In the genomic region with DNA sequence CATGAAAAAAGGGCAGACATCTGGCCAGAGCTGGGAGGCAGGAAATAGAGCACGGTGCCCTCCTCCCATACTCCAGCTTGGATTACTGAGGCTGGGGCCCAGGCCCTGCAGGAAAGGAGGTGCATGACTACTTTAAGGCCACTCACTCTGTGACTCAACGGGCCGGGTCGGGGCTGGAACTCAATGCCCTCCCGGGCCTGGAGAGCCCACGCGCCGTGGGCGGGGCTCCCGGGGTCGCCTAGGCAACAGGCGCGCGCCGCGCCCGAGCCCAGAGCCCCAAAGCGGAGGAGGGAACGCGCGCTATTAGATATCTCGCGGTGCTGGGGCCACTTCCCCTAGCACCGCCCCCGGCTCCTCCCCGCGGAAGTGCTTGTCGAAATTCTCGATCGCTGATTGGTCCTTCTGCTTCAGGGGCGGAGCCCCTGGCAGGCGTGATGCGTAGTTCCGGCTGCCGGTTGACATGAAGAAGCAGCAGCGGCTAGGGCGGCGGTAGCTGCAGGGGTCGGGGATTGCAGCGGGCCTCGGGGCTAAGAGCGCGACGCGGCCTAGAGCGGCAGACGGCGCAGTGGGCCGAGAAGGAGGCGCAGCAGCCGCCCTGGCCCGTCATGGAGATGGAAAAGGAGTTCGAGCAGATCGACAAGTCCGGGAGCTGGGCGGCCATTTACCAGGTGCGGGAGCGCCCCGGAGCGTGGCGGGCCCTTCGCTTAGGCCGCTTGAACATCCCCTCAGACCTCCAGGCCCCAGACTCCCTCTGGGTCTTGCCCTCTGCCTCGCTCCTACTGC, we compare ENCODE assay signal across 8 cellular contexts. TPM values are rescaled to one million over a fixed set of nuclear protein-coding genes. Genes with fewer than 3 reads are reported as not detected.
DNase-seq lines count a peak whose midpoint lies in the region; TF ChIP-seq lines count a peak whose summit lies in the region.

PTPN1 (plus strand) TSS at position 461 of the 783 bp plus-strand sequence; CDS start at position 606, 145 bp downstream.

- WGBS in neuronal stem cell (ENCODE audit: extremely low coverage in 2 of 2, insufficient read length in 2 of 2, insufficient replicate concordance in 1 of 2), 2 donors: no CpG with 5 or more reads among the region's 64 CpGs

- H3K36me3 ChIP-seq in HEK293 (ENCODE audit: control insufficient read depth in 2 of 2, insufficient read depth in 1 of 2, low read length in 2 of 2) (no peaks in the 10 kb centered on the region), neuronal stem cell (replicated peaks in 1 of 2; ENCODE audit: control insufficient read depth in 2 of 2, insufficient read depth in 2 of 2, low read length in 2 of 2) (no peaks in the 10 kb centered on the region)

- peak within 1 kb of the TSS; percentile 51 for H2AK5ac ChIP-seq in neuronal stem cell (ENCODE audit: low read depth, low read length)

- in situ Hi-C loops in SK-MEL-5 (cut with HindIII; ENCODE audit: low pct_unique_long_range_greater_than_20kb, low sequenced_read_pairs): no loop called here

- H2BK12ac ChIP-seq in neuronal stem cell (ENCODE audit: low read length): no peak within 1 kb of the TSS

- CTCF ChIA-PET in HEK293 (lab: Yijun Ruan, JAX): interaction anchor here (0.6 to 1.1 kb wide), 4 partner anchors 32 to 367 kb away, joined by 3 to 4 read pairs (median 4); no protein-coding TSS in a partner anchor

- H3K9ac ChIP-seq in neuronal stem cell (ENCODE audit: low read depth, low read length, poor library complexity): peak within 1 kb of the TSS; percentile 99

- peaks cover 14% of the 10 kb centered on the region for H3K4me1 ChIP-seq in HEK293 (ENCODE audit: control insufficient read depth, insufficient read depth, low read length)
- peaks cover 12 to 23% of the 10 kb centered on the region in 2 donors for H3K4me1 ChIP-seq in neuronal stem cell (ENCODE audit: control insufficient read depth in 2 of 2, insufficient read depth in 1 of 2, low read depth in 1 of 2, low read length in 2 of 2)

- peaks cover 5% of the 10 kb centered on the region for H3K79me1 ChIP-seq in neuronal stem cell (ENCODE audit: low read depth, low read length)

- peak within 1 kb of the TSS; percentile 75 for H3K4me2 ChIP-seq in neuronal stem cell (ENCODE audit: insufficient read depth, low read length, poor library complexity, severe bottlenecking)

- H4K91ac ChIP-seq in neuronal stem cell (ENCODE audit: low read depth, low read length, poor library complexity): no peak within 1 kb of the TSS

- peak within 1 kb of the TSS; percentile 69 for H2BK5ac ChIP-seq in neuronal stem cell (ENCODE audit: low read length)

- H3K14ac ChIP-seq in neuronal stem cell (ENCODE audit: low read length): no peak within 1 kb of the TSS

- peak; percentile 92 for DNase-seq in GF-D8 (lab: John Stamatoyannopoulos, UW)
- DNase-seq in MV-4-11 (lab: John Stamatoyannopoulos, UW): peak; percentile 97
- DNase-seq in SK-MEL-5 (ENCODE audit: low read depth, low spot score): peak; percentile 99
- peak; percentile 99 for DNase-seq in activated naive CD4-positive, alpha-beta T cell treated with Interleukin-2 at 50 U/mL for 16 hours
- peak; percentile 98 for DNase-seq in foreskin melanocyte
- peak; percentile 99 for DNase-seq in neuronal stem cell (ENCODE audit: low spot score)

- H2AFZ ChIP-seq in neuronal stem cell (ENCODE audit: low read length): peak within 1 kb of the TSS; percentile 89

- no peaks in the 10 kb centered on the region for H3K27me3 ChIP-seq in neuronal stem cell (ENCODE audit: control insufficient read depth in 3 of 3, insufficient read depth in 3 of 3, low read depth in 1 of 3, low read length in 3 of 3)

- no peak within 1 kb of the TSS for H2BK120ac ChIP-seq in neuronal stem cell (ENCODE audit: low read depth, low read length)

- H3K27ac ChIP-seq in HEK293 (ENCODE audit: extremely low read depth, low read depth, low read length): peak within 1 kb of the TSS; percentile 45; the same call in 1 of the 2 replicates
- peak within 1 kb of the TSS; percentile 72 for H3K27ac ChIP-seq in neuronal stem cell (replicated peaks; ENCODE audit: low read length)

- H3K4ac ChIP-seq in neuronal stem cell (ENCODE audit: low read length): no peak within 1 kb of the TSS

- TF ChIP-seq CTCF in HEK293 (tag by site-specific recombination; IDR thresholded peaks at IDR 0.05): peak; percentile 79; the same call in 1 of the 2 replicates
- peak; percentile 63 for TF ChIP-seq CTCF in subcutaneous adipose tissue (IDR thresholded peaks at IDR 0.05; ENCODE audit: low read depth)

- peak within 1 kb of the TSS; percentile 93 for H3K18ac ChIP-seq in neuronal stem cell (ENCODE audit: low read length)

- H2BK15ac ChIP-seq in neuronal stem cell (ENCODE audit: low read length): no peak within 1 kb of the TSS

- H3K4me3 ChIP-seq in HEK293 (ENCODE audit: low read depth, low read length) (peak within 1 kb of the TSS; percentile 100), neuronal stem cell (ENCODE audit: low read length in 2 of 2) (peak within 1 kb of the TSS; percentile 85 to 90)

- H3K9me3 ChIP-seq in HEK293 (ENCODE audit: control insufficient read depth, insufficient read depth, low read depth, low read length) (no peaks in the 10 kb centered on the region), neuronal stem cell (replicated peaks in 1 of 2; ENCODE audit: control insufficient read depth in 2 of 2, insufficient read depth in 1 of 2, low read depth in 1 of 2, low read length in 2 of 2) (no peaks in the 10 kb centered on the region)

- no peak within 1 kb of the TSS for H4K8ac ChIP-seq in neuronal stem cell (ENCODE audit: low read depth, low read length)

- POLR2A ChIA-PET in HEK293 (lab: Yijun Ruan, JAX): interaction anchor here (0.7 to 3.4 kb wide), 6 partner anchors 13 to 126 kb away, joined by 3 to 12 read pairs (median 5); no protein-coding TSS in a partner anchor

- H3K23ac ChIP-seq in neuronal stem cell (ENCODE audit: low read depth, low read length, poor library complexity): peak within 1 kb of the TSS; percentile 92

TF ChIP-seq in HEK293, 187 proteins besides CTCF, POLR2A, EP300 and RAD21 (continues in another document):
- peak; percentile 14; the same call in 1 of the 2 replicates for TF ChIP-seq OVOL3 (tag by site-specific recombination; IDR thresholded peaks at IDR 0.05)
- 0 out of 2 replicates have a peak, but pooled peaks have one; percentile 55 for TF ChIP-seq ZEB2 (tag by site-specific recombination; IDR thresholded peaks at IDR 0.05)
- TF ChIP-seq ZNF433 (tag by site-specific recombination; IDR thresholded peaks at IDR 0.05; ENCODE audit: low read depth): no peak
- no peak for TF ChIP-seq ZNF140 (tag by site-specific recombination; IDR thresholded peaks at IDR 0.05)
- TF ChIP-seq ZNF426 (tag by site-specific recombination; IDR thresholded peaks at IDR 0.05): no peak
- TF ChIP-seq ZNF654 (tag by site-specific recombination; IDR thresholded peaks at IDR 0.05; ENCODE audit: low read depth): no peak
- TF ChIP-seq ZNF19 (tag by site-specific recombination; IDR thresholded peaks at IDR 0.05; ENCODE audit: low read depth): no peak
- TF ChIP-seq ZNF626 (tag by site-specific recombination; IDR thresholded peaks at IDR 0.05): no peak
- TF ChIP-seq ZNF629 (tag by site-specific recombination; IDR thresholded peaks at IDR 0.05): peak; percentile 72; the same call in 1 of the 2 replicates
- peak; percentile 92 for TF ChIP-seq ZBTB17 (tag by site-specific recombination; IDR thresholded peaks at IDR 0.05)
- TF ChIP-seq SCRT2 (tag by site-specific recombination; IDR thresholded peaks at IDR 0.05): peak; percentile 66
- peak; percentile 88 for TF ChIP-seq ZFHX2 (tag by site-specific recombination; conservative IDR thresholded peaks at IDR 0.05)
- peak; percentile 80 for TF ChIP-seq ZBTB7A (tag by site-specific recombination; IDR thresholded peaks at IDR 0.05; ENCODE audit: low read depth)
- TF ChIP-seq PRDM4 (tag by site-specific recombination; IDR thresholded peaks at IDR 0.05): peak; percentile 12; the same call in 1 of the 2 replicates
- no peak for TF ChIP-seq ZNF580 (tag by site-specific recombination; IDR thresholded peaks at IDR 0.05)
- TF ChIP-seq SETDB1 (IDR thresholded peaks at IDR 0.05; ENCODE audit: insufficient read length, low read length): no peak
- no peak for TF ChIP-seq ZNF521 (tag by site-specific recombination; IDR thresholded peaks at IDR 0.05)

RNA-seq across cellular contexts. Expression of gene PTPN1, which starts in this region (rescaled TPM):
- total RNA-seq in SK-MEL-5 (2014; rRNA removed; shearing (Covaris generic)): 118 and 121 TPM in 2 replicates
- 66.3 and 77.9 TPM in 2 replicates for polyA plus RNA-seq in SK-MEL-5 (2015; cell fraction: cytosol; rRNA removed)
- 55.0 and 56.7 TPM in 2 replicates for polyA plus RNA-seq in SK-MEL-5 (2015; cell fraction: nucleus; rRNA removed)
- 30.8 TPM for polyA plus RNA-seq in neuronal stem cell (2013, experiment 1 of 2)
- 29.7 TPM for polyA plus RNA-seq in neuronal stem cell (2013, experiment 2 of 2)
- 10 to 100 TPM; 19.9 to 31.4 (median 23.2) TPM for total RNA-seq in subcutaneous adipose tissue

Comparison
In these comparisons a context has a peak if more than half of its experiments do, and no peak if none do; other contexts are left out.
1. Peak in every context shown above with its lines: DNase-seq, H3K4me3 ChIP-seq and H3K27ac ChIP-seq.